In the genomic region with DNA sequence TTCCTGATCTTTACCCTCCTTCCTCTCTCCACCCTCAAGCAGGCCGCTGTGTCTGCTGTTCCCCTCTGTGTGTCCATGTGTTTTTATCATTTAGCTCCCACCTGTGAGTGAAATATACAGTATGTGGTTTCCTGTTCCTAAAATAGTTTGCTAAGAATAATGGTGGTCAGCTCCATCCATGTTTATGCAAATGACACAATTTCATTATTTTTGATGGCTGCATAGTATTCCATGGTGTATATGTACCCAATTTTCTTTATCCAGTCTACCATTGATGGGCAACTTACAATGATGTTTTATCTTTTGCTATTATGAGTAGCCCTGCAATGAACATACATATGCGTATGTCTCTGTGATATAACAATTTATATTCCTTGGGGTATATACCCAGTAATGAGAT, we compare ENCODE assay signal across 1 cellular context.
TF ChIP-seq lines count a peak whose summit lies in the region.

No MANE protein-coding gene starts in this region.

TF ChIP-seq in K562, 482 proteins besides CTCF, POLR2A, EP300 and RAD21 (continued from another document):
- TF ChIP-seq, protein P1, sequence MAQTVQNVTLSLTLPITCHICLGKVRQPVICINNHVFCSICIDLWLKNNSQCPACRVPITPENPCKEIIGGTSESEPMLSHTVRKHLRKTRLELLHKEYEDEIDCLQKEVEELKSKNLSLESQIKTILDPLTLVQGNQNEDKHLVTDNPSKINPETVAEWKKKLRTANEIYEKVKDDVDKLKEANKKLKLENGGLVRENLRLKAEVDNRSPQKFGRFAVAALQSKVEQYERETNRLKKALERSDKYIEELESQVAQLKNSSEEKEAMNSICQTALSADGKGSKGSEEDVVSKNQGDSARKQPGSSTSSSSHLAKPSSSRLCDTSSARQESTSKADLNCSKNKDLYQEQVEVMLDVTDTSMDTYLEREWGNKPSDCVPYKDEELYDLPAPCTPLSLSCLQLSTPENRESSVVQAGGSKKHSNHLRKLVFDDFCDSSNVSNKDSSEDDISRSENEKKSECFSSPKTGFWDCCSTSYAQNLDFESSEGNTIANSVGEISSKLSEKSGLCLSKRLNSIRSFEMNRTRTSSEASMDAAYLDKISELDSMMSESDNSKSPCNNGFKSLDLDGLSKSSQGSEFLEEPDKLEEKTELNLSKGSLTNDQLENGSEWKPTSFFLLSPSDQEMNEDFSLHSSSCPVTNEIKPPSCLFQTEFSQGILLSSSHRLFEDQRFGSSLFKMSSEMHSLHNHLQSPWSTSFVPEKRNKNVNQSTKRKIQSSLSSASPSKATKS (CRISPR knock-in tag; IDR thresholded peaks at IDR 0.05) = no peak
- TF ChIP-seq ZNF57 (CRISPR knock-in tag; IDR thresholded peaks at IDR 0.05) (no peak), CEBPG (CRISPR knock-in tag; IDR thresholded peaks at IDR 0.05) (no peak), CEBPG (tag; conservative IDR thresholded peaks at IDR 0.05 in 1 of 2, IDR thresholded peaks at IDR 0.05 in 1 of 2) (no peak)
